8 cellular contexts compared by ENCODE assay signal in genomic region chr16:29177261-29177887, GRCh38.
DNase-seq lines count a peak whose midpoint lies in the region; ATAC-seq, FAIRE-seq and TF ChIP-seq lines count a peak whose summit lies in the region.
"Not testable (repeated sequence)": the region's sequence is repeated elsewhere in the genome, so short reads cannot be mapped to it uniquely, and the experiment has no call there.

No MANE protein-coding gene starts in this region.

- peak; percentile 13 for FAIRE-seq in bronchial epithelial cell (lab: Jason Lieb, UNC)
- FAIRE-seq in kidney (lab: Jason Lieb, UNC): not testable (repeated sequence)

- H3K36me3 Mint-ChIP-seq in CD14-positive monocyte: peaks cover 23 to 68% of the 10 kb centered on the region in 2 donors
- H3K36me3 Mint-ChIP-seq in mesothelial cell of epicardium: not testable (repeated sequence)

- not testable (repeated sequence) for DNase-seq in CD14-positive monocyte (ENCODE audit: low spot score); bronchial epithelial cell (ENCODE audit: low read depth); mesothelial cell of epicardium (ENCODE audit: low spot score in 2 of 2, unreplicated experiment in 2 of 2)
- DNase-seq in NCI-H524 (lab: John Stamatoyannopoulos, UW) (peak; percentile 47 to 84), Right ventricle myocardium inferior (ENCODE audit: missing footprints) (peak; percentile 91), kidney (peak; percentile 82), retina (peak; percentile 76)

- ATAC-seq in Right ventricle myocardium inferior: peak; percentile 75

- H3K27ac ChIP-seq in kidney (ENCODE audit: low read depth in 2 of 2, low read length in 2 of 2) (peak overlapping the region in 1 of 2 donors; percentile 65), urinary bladder (ENCODE audit: low read depth) (peak overlapping the region; percentile 90)

- H3K27ac Mint-ChIP-seq in CD14-positive monocyte (peak overlapping the region; percentile 38 to 89 (median 73)), mesothelial cell of epicardium (peak overlapping the region; percentile 86)

- H3K4me1 Mint-ChIP-seq in CD14-positive monocyte (peaks cover 40% of the 10 kb centered on the region), mesothelial cell of epicardium (peaks cover 15% of the 10 kb centered on the region)

- not testable (repeated sequence) for H3K27me3 ChIP-seq in bronchial epithelial cell (ENCODE audit: control insufficient read depth, insufficient read depth, low read length)

- H3K9me3 ChIP-seq in kidney (ENCODE audit: control insufficient read depth in 1 of 2, low read length in 2 of 2): not testable (repeated sequence)

- H3K4me1 ChIP-seq in kidney (ENCODE audit: control insufficient read depth in 1 of 2, insufficient read depth in 1 of 2, low read depth in 1 of 2, low read length in 2 of 2); urinary bladder (ENCODE audit: insufficient read depth): not testable (repeated sequence)

- H3K4me3 ChIP-seq in bronchial epithelial cell (ENCODE audit: low read depth, low read length); kidney (ENCODE audit: low read length in 2 of 2); urinary bladder (ENCODE audit: low read depth, low read length): not testable (repeated sequence)

- H3K9ac ChIP-seq in kidney (ENCODE audit: low read length in 2 of 2): not testable (repeated sequence)

- H3K27me3 Mint-ChIP-seq in CD14-positive monocyte (ENCODE audit: low read depth in 3 of 3); mesothelial cell of epicardium (ENCODE audit: low read depth): not testable (repeated sequence)

- TF ChIP-seq CTCF in CD14-positive monocyte (IDR thresholded peaks at IDR 0.05); bronchial epithelial cell (IDR thresholded peaks at IDR 0.05; ENCODE audit: insufficient read depth, low read length, severe bottlenecking); kidney (IDR thresholded peaks at IDR 0.05; ENCODE audit: borderline replicate concordance, extremely low read depth, insufficient read depth); mesothelial cell of epicardium (IDR thresholded peaks at IDR 0.05; ENCODE audit: unreplicated experiment): not testable (repeated sequence)

- intact Hi-C loops in CD14-positive monocyte (cut with micrococcal nuclease); Right ventricle myocardium inferior (cut with DNase I); kidney (cut with DNase I): not testable (repeated sequence)

- H3K36me3 ChIP-seq in bronchial epithelial cell (ENCODE audit: control insufficient read depth, insufficient read depth, low read length); kidney (ENCODE audit: control insufficient read depth in 1 of 2, insufficient read depth in 2 of 2, low read length in 2 of 2); urinary bladder (ENCODE audit: insufficient read depth): not testable (repeated sequence)

- WGBS in urinary bladder: 52% methylated on average over 27 of the region's 27 CpGs

- H3K4me3 Mint-ChIP-seq in CD14-positive monocyte, mesothelial cell of epicardium: not testable (repeated sequence)

- H3K9me3 Mint-ChIP-seq in CD14-positive monocyte (peaks cover 0 to 11% (median 9%) of the 10 kb centered on the region in 7 donors), mesothelial cell of epicardium (peaks cover 16% of the 10 kb centered on the region)
